Comparison of ENCODE assay signal across 8 cellular contexts in genomic region chr5:56900858-56901578, GRCh38. TPM values are rescaled to one million over a fixed set of nuclear protein-coding genes. Genes with fewer than 3 reads are reported as not detected.
A peak's percentile ranks its signal among the peaks of the same experiment; 100 is the strongest.
DNase-seq lines count a peak whose midpoint lies in the region; ATAC-seq and TF ChIP-seq lines count a peak whose summit lies in the region.

No MANE protein-coding gene starts in this region.

- peak; percentile 43 to 63 for DNase-seq in AML-193 (lab: John Stamatoyannopoulos, UW)
- DNase-seq in G401 (ENCODE audit: low spot score), result peak; percentile 46
- peak; percentile 16 for DNase-seq in NCI-H1092 treated with DMSO at 0.1 percent for 48 hours (lab: John Stamatoyannopoulos, UW)
- peak; percentile 65 for DNase-seq in fibroblast of the aortic adventitia (ENCODE audit: low read depth)
- no peak for DNase-seq in osteocyte (ENCODE audit: extremely low spot score, unreplicated experiment)

- H3K36me3 Mint-ChIP-seq in osteocyte (ENCODE audit: unreplicated experiment), result peaks cover 12% of the 10 kb centered on the region

- H3K9me3 Mint-ChIP-seq in osteocyte (ENCODE audit: unreplicated experiment), result no peaks in the 10 kb centered on the region

- ATAC-seq in GM21529 (IDR thresholded peaks at IDR 0.05; ENCODE audit: unreplicated experiment) (no peak), HG02642 (IDR thresholded peaks at IDR 0.05; ENCODE audit: poor library complexity, unreplicated experiment) (no peak)

- no peak overlapping the region for H3K27ac Mint-ChIP-seq in osteocyte (ENCODE audit: unreplicated experiment)

- H3K4me1 Mint-ChIP-seq in osteocyte (ENCODE audit: unreplicated experiment), result no peaks in the 10 kb centered on the region

- no peaks in the 10 kb centered on the region for H3K27me3 Mint-ChIP-seq in osteocyte (ENCODE audit: unreplicated experiment)

- TF ChIP-seq CTCF in WI38 (IDR thresholded peaks at IDR 0.05; ENCODE audit: low read depth, low read length) (peak; percentile 42; the same call in 1 of the 2 replicates), fibroblast of the aortic adventitia (IDR thresholded peaks at IDR 0.05; ENCODE audit: insufficient read depth, low read length) (peak; percentile 71), osteocyte (IDR thresholded peaks at IDR 0.05) (peak; percentile 79)

- H3K4me3 Mint-ChIP-seq in osteocyte (ENCODE audit: unreplicated experiment), result no peak overlapping the region

- H3K4me3 ChIP-seq in WI38 (ENCODE audit: low read depth, low read length) (no peak overlapping the region), fibroblast of the aortic adventitia (ENCODE audit: low read depth, low read length) (no peak overlapping the region)

- in situ Hi-C loops in G401 (cut with HindIII; ENCODE audit: low sequenced_read_pairs), result loop anchor here (25.0 kb wide), 1 partner anchor 361 kb away; no protein-coding TSS in a partner anchor

RNA-seq across cellular contexts. Expression of gene SETD9, which starts 8.4 kb away (rescaled TPM):
- total RNA-seq in G401 (2014; rRNA removed; shearing (Covaris generic)), result 16.0 and 43.8 TPM in 2 replicates
- total RNA-seq in fibroblast of the aortic adventitia (ENCODE audit: low replicate concordance) (7.6 and 10.6 TPM in 2 replicates), osteocyte (10.1 and 11.0 TPM in 2 replicates)

RNA-seq across cellular contexts. Expression of gene MIER3, which starts 50.9 kb away (rescaled TPM):
- 13.7 and 21.2 TPM in 2 replicates for total RNA-seq in G401 (2014; rRNA removed; shearing (Covaris generic))
- total RNA-seq in fibroblast of the aortic adventitia (ENCODE audit: low replicate concordance) (31.0 and 89.9 TPM in 2 replicates), osteocyte (22.4 and 22.6 TPM in 2 replicates)
